ENCODE assay signal across 17 cellular contexts in genomic region chr2:226414313-226414712, GRCh38.
A peak's percentile ranks its signal among the peaks of the same experiment; 100 is the strongest.
DNase-seq lines count a peak whose midpoint lies in the region.
"Had no signal": no experiment of that assay in that cellular context is flagged by ENCODE, and none has a peak within 500 bp of the region (broad histone marks: within the 10 kb centered on the region; RNA-seq: fewer than 3 reads in every experiment).

No MANE protein-coding gene starts in this region.

- no peak overlapping the region for H2AK5ac ChIP-seq in mesenchymal stem cell (ENCODE audit: low read length, severe bottlenecking)

- in situ Hi-C loops in GM23248 (cut with MboI): no loop called here

- no peaks in the 10 kb centered on the region for H3K9me3 ChIP-seq in mesenchymal stem cell (ENCODE audit: control insufficient read depth, low read length)
- H3K9me3 ChIP-seq in GM23248 (ENCODE audit: low read depth): no peaks in the 10 kb centered on the region
- H3K9me3 ChIP-seq: HAP-1 had no signal

- H3K4me1 ChIP-seq in mesenchymal stem cell (ENCODE audit: control insufficient read depth, insufficient read depth, low read depth, low read length) (no peaks in the 10 kb centered on the region), GM23248 (ENCODE audit: insufficient read depth) (peaks cover 10% of the 10 kb centered on the region)
- H3K4me1 ChIP-seq: HAP-1 had no signal

- no peak overlapping the region for H3K4me2 ChIP-seq in mesenchymal stem cell (ENCODE audit: low read length, poor library complexity, severe bottlenecking)
- no peak overlapping the region for H3K4me2 ChIP-seq in GM23248 (ENCODE audit: unreplicated experiment)

- H2BK120ac ChIP-seq in mesenchymal stem cell (ENCODE audit: low read depth, low read length): no peak overlapping the region

- no peak overlapping the region for H3K23ac ChIP-seq in mesenchymal stem cell (ENCODE audit: low read length in 2 of 2)

- H3K27ac ChIP-seq in mesenchymal stem cell (ENCODE audit: low read length, poor library complexity, severe bottlenecking): no peak overlapping the region
- no peak overlapping the region for H3K27ac ChIP-seq in GM23248
- H3K27ac ChIP-seq: 22Rv1, HL-60, RWPE1 had no signal

- H3K27me3 ChIP-seq in mesenchymal stem cell (ENCODE audit: control insufficient read depth in 1 of 2, insufficient read depth in 1 of 2, low read length in 2 of 2): no peaks in the 10 kb centered on the region
- H3K27me3 ChIP-seq in GM23248 (replicated peaks; ENCODE audit: insufficient read depth): no peaks in the 10 kb centered on the region

- H3F3A ChIP-seq in GM23248 (ENCODE audit: insufficient read depth): no peaks in the 10 kb centered on the region

- H3K14ac ChIP-seq in mesenchymal stem cell (ENCODE audit: low read length in 2 of 2): no peak overlapping the region

- H3K4ac ChIP-seq in mesenchymal stem cell (ENCODE audit: low read depth in 1 of 2, low read length in 2 of 2): no peak overlapping the region

- H2BK5ac ChIP-seq in mesenchymal stem cell (ENCODE audit: low read depth, low read length, poor library complexity, severe bottlenecking): no peak overlapping the region

- H3K9me2 ChIP-seq in GM23248 (ENCODE audit: insufficient read depth): no peaks in the 10 kb centered on the region

- H2BK12ac ChIP-seq in mesenchymal stem cell (ENCODE audit: low read length in 2 of 2): no peak overlapping the region

- no peaks in the 10 kb centered on the region for H3K79me2 ChIP-seq in GM23248 (ENCODE audit: insufficient read depth)

- no peak overlapping the region for H4K91ac ChIP-seq in mesenchymal stem cell (ENCODE audit: low read length)

- DNase-seq in DMS 273 (lab: John Stamatoyannopoulos, UW; ENCODE audit: unreplicated experiment): peak; percentile 15
- DNase-seq in DMS 273 treated with DMSO at 0.1 percent for 48 hours (lab: John Stamatoyannopoulos, UW): no peak
- peak; percentile 23 to 74 for DNase-seq in NCI-H524 (lab: John Stamatoyannopoulos, UW)
- no peak for DNase-seq in mesenchymal stem cell
- DNase-seq in skeletal muscle cell (ENCODE audit: low read depth): peak; percentile 41
- DNase-seq in NCI-H146 treated with DMSO at 0.1 percent for 48 hours (lab: John Stamatoyannopoulos, UW; ENCODE audit: unreplicated experiment): no peak
- no peak for DNase-seq in GM23248
- DNase-seq in H4 (ENCODE audit: low spot score): no peak
- DNase-seq: C1 segment of cervical spinal cord, NCI-H1048, NCI-H187, NCI-H526 had no signal

- no peaks in the 10 kb centered on the region for H3K36me3 ChIP-seq in mesenchymal stem cell (ENCODE audit: control insufficient read depth in 1 of 2, insufficient read depth in 2 of 2, low read depth in 1 of 2, low read length in 2 of 2)
- H3K36me3 ChIP-seq in GM23248 (ENCODE audit: low read depth): no peaks in the 10 kb centered on the region
- H3K36me3 ChIP-seq: HAP-1 had no signal

- no peak overlapping the region for H3K18ac ChIP-seq in mesenchymal stem cell (ENCODE audit: low read depth in 1 of 2, low read length in 2 of 2)

- H2BK15ac ChIP-seq in mesenchymal stem cell (ENCODE audit: low read depth, poor library complexity, severe bottlenecking): no peak overlapping the region

- H4K8ac ChIP-seq in mesenchymal stem cell (ENCODE audit: low read length): no peak overlapping the region

- no peak overlapping the region for H3K4me3 ChIP-seq in mesenchymal stem cell (ENCODE audit: insufficient read depth in 1 of 2, low read depth in 1 of 2, low read length in 2 of 2)
- H3K4me3 ChIP-seq in skeletal muscle cell (ENCODE audit: low read depth, low read length): no peak overlapping the region
- H3K4me3 ChIP-seq in GM23248: no peak overlapping the region
- H3K4me3 ChIP-seq: HAP-1, K562 had no signal

- H2AFZ ChIP-seq in mesenchymal stem cell (ENCODE audit: low read depth, low read length) (no peak overlapping the region), GM23248 (no peak overlapping the region)

- WGBS in mesenchymal stem cell: no CpG with 5 or more reads among the region's 2 CpGs
- WGBS in GM23248 (ENCODE audit: low coverage in 1 of 2, low lambda C conversion rate in 2 of 2, missing lambda C conversion rate in 2 of 2), 2 experiments: 61 to 63% methylated on average over 2 of the region's 2 CpGs

- H3K9ac ChIP-seq in mesenchymal stem cell (ENCODE audit: low read length): peak overlapping the region; percentile 3
- H3K9ac ChIP-seq in GM23248: no peak overlapping the region

- H3K79me1 ChIP-seq in mesenchymal stem cell (replicated peaks; ENCODE audit: low read length, poor library complexity, severe bottlenecking): no peaks in the 10 kb centered on the region

- no peaks in the 10 kb centered on the region for H4K20me1 ChIP-seq in GM23248 (ENCODE audit: insufficient read depth)

Comparison
In these comparisons a context has a peak if more than half of its experiments do, and no peak if none do; other contexts are left out.
1. DNase-seq: peak in DMS 273 (single experiment), NCI-H524 (2 of 2) and skeletal muscle cell (single experiment); none in DMS 273 treated with DMSO at 0.1 percent for 48 hours (single experiment), mesenchymal stem cell (single experiment), NCI-H146 treated with DMSO at 0.1 percent for 48 hours (single experiment), GM23248 (single experiment) and H4 (single experiment).